In genomic region chr3:49553320-49553689, GRCh38 we compare ENCODE assay signal across 1 cellular context.
TF ChIP-seq lines count a peak whose summit lies in the region.

No MANE protein-coding gene starts in this region.

TF ChIP-seq in K562, 482 proteins besides CTCF, POLR2A, EP300 and RAD21 (continued from another document):
- TF ChIP-seq, protein P1, sequence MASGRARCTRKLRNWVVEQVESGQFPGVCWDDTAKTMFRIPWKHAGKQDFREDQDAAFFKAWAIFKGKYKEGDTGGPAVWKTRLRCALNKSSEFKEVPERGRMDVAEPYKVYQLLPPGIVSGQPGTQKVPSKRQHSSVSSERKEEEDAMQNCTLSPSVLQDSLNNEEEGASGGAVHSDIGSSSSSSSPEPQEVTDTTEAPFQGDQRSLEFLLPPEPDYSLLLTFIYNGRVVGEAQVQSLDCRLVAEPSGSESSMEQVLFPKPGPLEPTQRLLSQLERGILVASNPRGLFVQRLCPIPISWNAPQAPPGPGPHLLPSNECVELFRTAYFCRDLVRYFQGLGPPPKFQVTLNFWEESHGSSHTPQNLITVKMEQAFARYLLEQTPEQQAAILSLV (tag; IDR thresholded peaks at IDR 0.05) = peak; percentile 24; the same call in 1 of the 2 replicates
- TF ChIP-seq PHF21A (IDR thresholded peaks at IDR 0.05; ENCODE audit: borderline replicate concordance, low read depth) = peak; percentile 66; the same call in 1 of the 2 replicates
- TF ChIP-seq EWSR1 (IDR thresholded peaks at IDR 0.05; ENCODE audit: borderline replicate concordance, low read depth, partially characterized antibody) = no peak
- peak; percentile 34; the same call in 1 of the 2 replicates for TF ChIP-seq CREM (IDR thresholded peaks at IDR 0.05; ENCODE audit: low read depth)
- no peak for TF ChIP-seq PBX2 (CRISPR knock-in tag; IDR thresholded peaks at IDR 0.05; ENCODE audit: low read depth)
- peak; percentile 19; the same call in 1 of the 2 replicates for TF ChIP-seq PBX2 (tag; conservative IDR thresholded peaks at IDR 0.05; ENCODE audit: low read depth)
- peak; percentile 97 for TF ChIP-seq CEBPB (tag; IDR thresholded peaks at IDR 0.05)
- TF ChIP-seq ATF7 (IDR thresholded peaks at IDR 0.05) = peak; percentile 54; the same call in 1 of the 2 replicates
- TF ChIP-seq ZNF263 (CRISPR knock-in tag; IDR thresholded peaks at IDR 0.05; ENCODE audit: borderline replicate concordance) = no peak
- no peak for TF ChIP-seq TEAD2 (tag; IDR thresholded peaks at IDR 0.05)
